8 cellular contexts compared by ENCODE assay signal in the genomic region with DNA sequence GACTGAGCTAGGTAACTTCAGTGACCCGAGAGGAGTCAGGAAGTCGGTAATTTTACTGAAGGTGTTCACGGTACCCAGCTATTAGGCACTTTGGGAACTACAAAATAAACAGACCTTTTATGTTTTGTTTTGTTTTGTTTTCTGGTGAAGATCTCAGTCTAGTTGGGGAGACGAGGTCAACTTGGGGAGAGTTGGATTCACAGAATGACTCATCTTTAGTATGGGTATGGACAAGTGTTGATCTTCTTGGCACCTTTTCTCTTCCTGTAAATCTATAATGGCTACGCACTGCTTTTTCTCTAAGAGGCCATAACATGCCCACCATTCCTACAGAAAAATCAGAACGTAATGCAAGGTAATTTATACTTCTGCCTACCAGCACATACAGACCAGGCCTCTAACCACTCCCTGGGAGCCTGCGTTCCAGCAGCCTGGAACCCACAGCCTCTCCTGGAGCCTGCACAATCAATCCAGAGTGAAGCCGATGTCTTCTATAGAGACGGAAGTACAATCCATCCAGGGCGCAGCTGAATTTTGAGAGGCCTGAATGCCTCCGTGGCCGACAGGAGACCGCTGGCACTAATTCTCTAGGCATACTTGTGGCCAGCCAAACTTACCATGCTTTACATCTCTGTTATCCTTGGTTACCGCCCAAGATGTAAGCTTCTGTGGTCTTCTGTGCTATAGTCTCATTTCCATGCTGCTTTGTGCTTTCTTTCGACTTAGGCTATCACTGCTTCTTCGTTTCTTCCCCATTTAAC. TPM values are rescaled to one million over a fixed set of nuclear protein-coding genes. Genes with fewer than 3 reads are reported as not detected.
DNase-seq lines count a peak whose midpoint lies in the region; ATAC-seq and TF ChIP-seq lines count a peak whose summit lies in the region.

No MANE protein-coding gene starts in this region.

- H3K27ac ChIP-seq in 22Rv1 (peak overlapping the region; percentile 86), lung (ENCODE audit: low read depth in 1 of 2, low read length in 1 of 2) (peak overlapping the region; percentile 76 to 84), transverse colon (peak overlapping the region; percentile 86 to 93 (median 86))

- H3K4me1 ChIP-seq in lung (ENCODE audit: control insufficient read depth in 2 of 2, insufficient read depth in 2 of 2, low read length in 2 of 2) (peaks cover 3 to 12% of the 10 kb centered on the region in 2 donors), transverse colon (peaks cover 12 to 24% (median 21%) of the 10 kb centered on the region in 4 donors)

- H3K4me3 ChIP-seq in lung (peak overlapping the region; percentile 92), transverse colon (peak overlapping the region; percentile 66 to 82 (median 78))

- intact Hi-C loops in transverse colon (cut with DNase I; ENCODE audit: low total_unique reads) = no loop called here

- H3K9me3 ChIP-seq in lung (ENCODE audit: control insufficient read depth in 2 of 2, insufficient read depth in 1 of 2, low read length in 1 of 2) (no peaks in the 10 kb centered on the region), transverse colon (no peaks in the 10 kb centered on the region)

- no peaks in the 10 kb centered on the region for H3K27me3 ChIP-seq in lung (ENCODE audit: control insufficient read depth, insufficient read depth)
- no peaks in the 10 kb centered on the region for H3K27me3 ChIP-seq in transverse colon

- in situ Hi-C loops in SK-MEL-5 (cut with HindIII; ENCODE audit: low pct_unique_long_range_greater_than_20kb, low sequenced_read_pairs) (no loop called here), transverse colon (cut with MboI; ENCODE audit: low pct_ligation_motif_present in 1 of 4, low pct_unique_long_range_greater_than_20kb in 1 of 4, low sequenced_read_pairs in 3 of 4) (loop anchor here in 3 of 4 donors (10.0 kb wide), 2 partner anchors 92 to 182 kb away; a partner anchor contains a TSS)

- no peak for TF ChIP-seq POLR2A in transverse colon (IDR thresholded peaks at IDR 0.05)

- 9 to 10% methylated on average over 16 of the region's 16 CpGs for WGBS in lung, 2 donors
- 2 to 3% methylated on average over 7 to 16 of the region's 16 CpGs for WGBS in transverse colon (ENCODE audit: low coverage in 1 of 2), 2 donors

- peak; percentile 28 for ATAC-seq in HG03097 (IDR thresholded peaks at IDR 0.05; ENCODE audit: low FRiP score, unreplicated experiment)
- ATAC-seq in lung (ENCODE audit: insufficient read depth, low FRiP score) = no peak

- H3K36me3 ChIP-seq in lung (ENCODE audit: control insufficient read depth in 2 of 2, insufficient read depth in 2 of 2, low read length in 2 of 2) (peaks cover 0 to 5% of the 10 kb centered on the region in 2 donors), transverse colon (no peaks in the 10 kb centered on the region)

- no peak for TF ChIP-seq CTCF in 22Rv1 (IDR thresholded peaks at IDR 0.05)
- no peak for TF ChIP-seq CTCF in lung (IDR thresholded peaks at IDR 0.05; ENCODE audit: control extremely low read depth, extremely low read depth)
- no peak for TF ChIP-seq CTCF in transverse colon (IDR thresholded peaks at IDR 0.05)

- TF ChIP-seq EP300 in transverse colon (IDR thresholded peaks at IDR 0.05; ENCODE audit: low read depth) = no peak

- peak; percentile 6 for DNase-seq in GM04504 (ENCODE audit: low read depth)
- peak; percentile 20 for DNase-seq in SK-MEL-5 (ENCODE audit: low read depth, low spot score)
- DNase-seq in dermis blood vessel endothelial cell = peak; percentile 35
- DNase-seq in lung (ENCODE audit: low spot score) = no peak
- DNase-seq in transverse colon = peak; percentile 9
- no peak for DNase-seq in middle frontal gyrus (ENCODE audit: extremely low spot score, low spot score)

RNA-seq across cellular contexts. Expression of a gene that starts 0.7 kb away (rescaled TPM):
- total RNA-seq in SK-MEL-5 (2014; rRNA removed; shearing (Covaris generic)) = 94.9 and 99.2 TPM in 2 replicates
- polyA plus RNA-seq in SK-MEL-5 (2015; cell fraction: cytosol; rRNA removed) = 70.2 and 80.1 TPM in 2 replicates
- polyA plus RNA-seq in SK-MEL-5 (2015; cell fraction: nucleus; rRNA removed) = 134 and 198 TPM in 2 replicates
- 99.5 and 101 TPM in 2 replicates for total RNA-seq in dermis blood vessel endothelial cell
- 10 to 100 TPM; 38.1 to 72.5 TPM for total RNA-seq in lung
- 10 to 100 TPM; 26.5 to 30.4 TPM for polyA plus RNA-seq in lung
- 100 to 1,000 TPM in 1 of 4 donors, 10 to 100 TPM in 3; 44.9 to 324 (median 59.6) TPM for total RNA-seq in transverse colon

RNA-seq across cellular contexts. Expression of a gene that starts 0.8 kb away (rescaled TPM):
- 59.3 and 64.1 TPM in 2 replicates for total RNA-seq in SK-MEL-5 (2014; rRNA removed; shearing (Covaris generic))
- polyA plus RNA-seq in SK-MEL-5 (2015; cell fraction: cytosol; rRNA removed) = 33.0 and 40.6 TPM in 2 replicates
- polyA plus RNA-seq in SK-MEL-5 (2015; cell fraction: nucleus; rRNA removed) = 12.7 and 18.2 TPM in 2 replicates
- 22.1 and 33.4 TPM in 2 replicates for total RNA-seq in dermis blood vessel endothelial cell
- 10 to 100 TPM; 16.7 to 40.0 TPM for total RNA-seq in lung
- 10 to 100 TPM; 19.6 to 37.6 TPM for polyA plus RNA-seq in lung
- total RNA-seq in transverse colon = 10 to 100 TPM in 3 of 4 donors, 1 to 10 TPM in 1; 3.4 to 22.7 (median 15.2) TPM

Comparison
In these comparisons a context has a peak if more than half of its experiments do, and no peak if none do; other contexts are left out.
1. DNase-seq: peak in GM04504 (single experiment), SK-MEL-5 (single experiment), dermis blood vessel endothelial cell (single experiment) and transverse colon (single experiment); none in lung (single experiment) and middle frontal gyrus (single experiment).
2. Peak in every context shown above with its lines, with median percentiles within 50 percentile points of each other: H3K27ac ChIP-seq.